ENCODE assay signal across 8 cellular contexts in genomic region chr2:219245148-219245898, GRCh38. TPM values are rescaled to one million over a fixed set of nuclear protein-coding genes. Genes with fewer than 3 reads are reported as not detected.
DNase-seq lines count a peak whose midpoint lies in the region; ATAC-seq and TF ChIP-seq lines count a peak whose summit lies in the region.

GLB1L (minus strand) TSS chr2:219245444; CDS start chr2:219243573, 1,871 bp downstream.
STK16 (plus strand) TSS chr2:219245479; CDS start chr2:219246000, 521 bp downstream.

- peak within 1 kb of the TSS; percentile 91 to 100 (median 99) for H3K4me2 ChIP-seq in BLaER1 treated with 17β-estradiol and CSF1 and Interleukin-3, amounts not matched to agents 10 nM and 100 nM

- H4K20me1 ChIP-seq in BLaER1 treated with 17β-estradiol and CSF1 and Interleukin-3, amounts not matched to agents 10 nM and 100 nM, result peaks cover 0 to 15% (median 0%) of the 10 kb centered on the region in 11 experiments; a peak in 2 of 22 replicates

- peaks cover 55 to 59% (median 58%) of the 10 kb centered on the region in 10 experiments for H3K4me1 ChIP-seq in BLaER1 treated with 17β-estradiol and CSF1 and Interleukin-3, amounts not matched to agents 10 nM and 100 nM

- TF ChIP-seq CTCF in lower leg skin (IDR thresholded peaks at IDR 0.05), result no peak

- peak within 1 kb of the TSS; percentile 73 to 93 (median 83) for H3K4me3 ChIP-seq in BLaER1 treated with 17β-estradiol and CSF1 and Interleukin-3, amounts not matched to agents 10 nM and 100 nM
- H3K4me3 ChIP-seq in lower leg skin (ENCODE audit: low read depth, poor library complexity, severe bottlenecking), result peak within 1 kb of the TSS; percentile 79

- peaks cover 0 to 25% (median 3%) of the 10 kb centered on the region in 11 experiments; a peak in 9 of 22 replicates for H3K36me3 ChIP-seq in BLaER1 treated with 17β-estradiol and CSF1 and Interleukin-3, amounts not matched to agents 10 nM and 100 nM

- peak within 1 kb of the TSS; percentile 86 to 94 (median 90) for H3K9ac ChIP-seq in BLaER1 treated with 17β-estradiol and CSF1 and Interleukin-3, amounts not matched to agents 10 nM and 100 nM

- H3K27ac ChIP-seq in BLaER1 treated with 17β-estradiol and CSF1 and Interleukin-3, amounts not matched to agents 10 nM and 100 nM, result peak within 1 kb of the TSS; percentile 83 to 95 (median 91)

- TF ChIP-seq POLR2A in GM19193 (IDR thresholded peaks at IDR 0.05; ENCODE audit: extremely low read depth, insufficient read depth, insufficient read length) (peak; percentile 87), lower leg skin (IDR thresholded peaks at IDR 0.05) (peak in 1 of 2 donors; percentile 34)

- DNase-seq in NCI-H526 treated with DMSO at 0.1 percent for 48 hours (lab: John Stamatoyannopoulos, UW) (peak; percentile 64), dermis microvascular lymphatic vessel endothelial cell (ENCODE audit: low read depth in 2 of 2) (peak; percentile 90 to 94), lower leg skin (ENCODE audit: low spot score in 2 of 2) (peak; percentile 92 to 99)
- DNase-seq in activated CD4-positive, alpha-beta T cell treated with anti-CD3 and anti-CD28 coated beads, Interleukin-2, amount 50 U/mL, for 24 hours (ENCODE audit: low read depth in 1 of 2, low spot score in 1 of 2), result peak; percentile 84 to 86
- peak; percentile 89 for DNase-seq in stimulated activated CD4-positive, alpha-beta T cell treated with anti-CD3 and anti-CD28 coated beads, Interleukin-4, amount 100 ng/mL, for 24 hours

- intact Hi-C loops in lower leg skin (cut with DNase I; ENCODE audit: low total_unique reads), result no loop called here

- H3K27me3 ChIP-seq in BLaER1 treated with 17β-estradiol and CSF1 and Interleukin-3, amounts not matched to agents 10 nM and 100 nM, result no peaks in the 10 kb centered on the region

- 0 to 1% methylated on average over 16 to 39 of the region's 46 CpGs for WGBS in lower leg skin, 2 donors

- peak; percentile 65 for ATAC-seq in HG03378 (IDR thresholded peaks at IDR 0.05; ENCODE audit: unreplicated experiment)

- H3K9me3 ChIP-seq in BLaER1 treated with 17β-estradiol and CSF1 and Interleukin-3, amounts not matched to agents 10 nM and 100 nM (replicated peaks in 1 of 11), result no peaks in the 10 kb centered on the region

RNA-seq across cellular contexts. Expression of gene GLB1L, which starts in this region (rescaled TPM):
- total RNA-seq in dermis microvascular lymphatic vessel endothelial cell (4.7 and 5.6 TPM in 2 replicates), lower leg skin (1 to 10 TPM; 1.6 to 7.7 (median 3.9) TPM)

RNA-seq across cellular contexts. Expression of gene STK16, which starts in this region (rescaled TPM):
- total RNA-seq in dermis microvascular lymphatic vessel endothelial cell (14.5 and 16.3 TPM in 2 replicates), lower leg skin (10 to 100 TPM; 12.9 to 26.4 (median 13.8) TPM)

Comparison
In these comparisons a context has a peak if more than half of its experiments do, and no peak if none do; other contexts are left out.
1. Peak in every context shown above with its lines: DNase-seq, ATAC-seq, H3K4me3 ChIP-seq and H3K27ac ChIP-seq.